ENCODE assay signal across 1 cellular context in genomic region chr9:132877818-132878694, GRCh38.
TF ChIP-seq lines count a peak whose summit lies in the region.

Gene AK8, minus strand, starts transcription at chr9:132878284. Its CDS starts 29 bp downstream, at chr9:132878255.

TF ChIP-seq in IMR-90, 13 proteins besides CTCF, POLR2A, EP300 and RAD21 (continued from another document):
- 0 out of 2 replicates have a peak, but pooled peaks have one; percentile 17 for TF ChIP-seq USF2 (IDR thresholded peaks at IDR 0.05; ENCODE audit: low read depth, low read length)
- no peak for TF ChIP-seq CHD1 (IDR thresholded peaks at IDR 0.05; ENCODE audit: low read depth, low read length)
- TF ChIP-seq, protein P1, sequence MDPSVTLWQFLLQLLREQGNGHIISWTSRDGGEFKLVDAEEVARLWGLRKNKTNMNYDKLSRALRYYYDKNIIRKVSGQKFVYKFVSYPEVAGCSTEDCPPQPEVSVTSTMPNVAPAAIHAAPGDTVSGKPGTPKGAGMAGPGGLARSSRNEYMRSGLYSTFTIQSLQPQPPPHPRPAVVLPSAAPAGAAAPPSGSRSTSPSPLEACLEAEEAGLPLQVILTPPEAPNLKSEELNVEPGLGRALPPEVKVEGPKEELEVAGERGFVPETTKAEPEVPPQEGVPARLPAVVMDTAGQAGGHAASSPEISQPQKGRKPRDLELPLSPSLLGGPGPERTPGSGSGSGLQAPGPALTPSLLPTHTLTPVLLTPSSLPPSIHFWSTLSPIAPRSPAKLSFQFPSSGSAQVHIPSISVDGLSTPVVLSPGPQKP (IDR thresholded peaks at IDR 0.05; ENCODE audit: borderline replicate concordance, low read depth, low read length) = no peak
- no peak for TF ChIP-seq BHLHE40 (IDR thresholded peaks at IDR 0.05; ENCODE audit: low read depth, low read length)
- TF ChIP-seq MAZ (IDR thresholded peaks at IDR 0.05; ENCODE audit: borderline replicate concordance, low read depth, low read length) = peak; percentile 100
- peak; percentile 83 for TF ChIP-seq MXI1 (IDR thresholded peaks at IDR 0.05; ENCODE audit: borderline replicate concordance, low read depth, low read length)
- TF ChIP-seq SMC3 (IDR thresholded peaks at IDR 0.05; ENCODE audit: low read depth, low read length) = no peak
